22 cellular contexts compared by ENCODE assay signal in genomic region chr12:8904665-8905064, GRCh38. TPM values are rescaled to one million over a fixed set of nuclear protein-coding genes. Genes with fewer than 3 reads are reported as not detected.
DNase-seq lines count a peak whose midpoint lies in the region; ATAC-seq and TF ChIP-seq lines count a peak whose summit lies in the region.
"Had no signal": no experiment of that assay in that cellular context is flagged by ENCODE, and none has a peak within 500 bp of the region (broad histone marks: within the 10 kb centered on the region; RNA-seq: fewer than 3 reads in every experiment).

No MANE protein-coding gene starts in this region.

- no peak for TF ChIP-seq CTCF in heart left ventricle (IDR thresholded peaks at IDR 0.05)
- no peak for TF ChIP-seq CTCF in mesothelial cell of epicardium (IDR thresholded peaks at IDR 0.05; ENCODE audit: unreplicated experiment)

- intact Hi-C loops in heart left ventricle (cut with DNase I) = loop anchor here in 1 of 10 donors (5.0 kb wide), 1 partner anchor 212 kb away; no protein-coding TSS in a partner anchor

- H3K36me3 ChIP-seq in Karpas-422 (ENCODE audit: insufficient read depth, low read length) = no peaks in the 10 kb centered on the region
- H3K36me3 ChIP-seq in heart left ventricle = no peaks in the 10 kb centered on the region
- H3K36me3 ChIP-seq: Peyer's patch had no signal

- peak; percentile 52 for DNase-seq in NOMO-1 treated with DMSO at 0.1 percent for 48 hours (lab: John Stamatoyannopoulos, UW; ENCODE audit: unreplicated experiment)
- no peak for DNase-seq in NOMO-1 treated with dmso at 0.1 percent for 144 hours (lab: John Stamatoyannopoulos, UW; ENCODE audit: unreplicated experiment)
- no peak for DNase-seq in Karpas-422
- DNase-seq in heart left ventricle = no peak
- no peak for DNase-seq in mesothelial cell of epicardium (ENCODE audit: low spot score in 2 of 2, unreplicated experiment in 2 of 2)
- DNase-seq in SKM-1 (lab: John Stamatoyannopoulos, UW; ENCODE audit: unreplicated experiment) = no peak
- DNase-seq in amygdala (lab: John Stamatoyannopoulos, UW) = no peak
- DNase-seq: AML-193; Caco-2; CD4-positive, alpha-beta T cell; GF-D8; GOT3; KG1; MV-4-11; NCI-H1417 treated with DMSO at 0.1 percent for 48 hours; NCI-H187 treated with DMSO at 0.1 percent for 48 hours; Peyer's patch had no signal

- TF ChIP-seq POLR2A in heart left ventricle (IDR thresholded peaks at IDR 0.05) = no peak

- no peaks in the 10 kb centered on the region for H3K79me2 ChIP-seq in Karpas-422 (ENCODE audit: low read length)

- no peak overlapping the region for H3K4me3 ChIP-seq in Karpas-422 (ENCODE audit: low read length)
- H3K4me3 ChIP-seq in heart left ventricle = peak overlapping the region in 1 of 12 donors; percentile 8
- H3K4me3 ChIP-seq: GM12878, Peyer's patch, SK-N-MC had no signal

- H3K27me3 ChIP-seq in Karpas-422 (ENCODE audit: low read length) (no peaks in the 10 kb centered on the region), heart left ventricle (no peaks in the 10 kb centered on the region)
- H3K27me3 ChIP-seq: Peyer's patch had no signal

- H3K4me3 Mint-ChIP-seq in mesothelial cell of epicardium = no peak overlapping the region
- H3K4me3 Mint-ChIP-seq: CD4-positive, alpha-beta T cell had no signal

- H3K27ac ChIP-seq in Karpas-422 (ENCODE audit: low read length) = no peak overlapping the region
- peak overlapping the region in 9 of 12 donors; percentile 5 to 75 (median 53) for H3K27ac ChIP-seq in heart left ventricle
- H3K27ac ChIP-seq: 22Rv1, Peyer's patch, SK-N-MC had no signal

- H3K4me1 ChIP-seq in Karpas-422 (ENCODE audit: low read length) = peaks cover 30% of the 10 kb centered on the region
- peaks cover 0 to 14% (median 0%) of the 10 kb centered on the region in 12 donors for H3K4me1 ChIP-seq in heart left ventricle
- H3K4me1 ChIP-seq: Caco-2, Peyer's patch had no signal

- H3K9me2 ChIP-seq in Karpas-422 (replicated peaks; ENCODE audit: insufficient read depth, low read length) = no peaks in the 10 kb centered on the region

- no peak overlapping the region for H3K9ac ChIP-seq in Karpas-422 (ENCODE audit: low read length)

- no peak overlapping the region for H2AFZ ChIP-seq in Karpas-422 (ENCODE audit: low read length)

- H4K20me1 ChIP-seq in Karpas-422 (ENCODE audit: insufficient read depth, low read depth, low read length) = no peaks in the 10 kb centered on the region

- H3K27me3 Mint-ChIP-seq in mesothelial cell of epicardium (ENCODE audit: low read depth) = no peaks in the 10 kb centered on the region
- H3K27me3 Mint-ChIP-seq: CD4-positive, alpha-beta T cell had no signal

- H3K36me3 Mint-ChIP-seq in mesothelial cell of epicardium = peaks cover 1% of the 10 kb centered on the region

- ATAC-seq in heart left ventricle = peak; percentile 28 to 86 (median 62)
- ATAC-seq in GM18498 (IDR thresholded peaks at IDR 0.05; ENCODE audit: unreplicated experiment) = no peak
- ATAC-seq: GM12878, HepG2 had no signal

- no peaks in the 10 kb centered on the region for H3K9me3 Mint-ChIP-seq in mesothelial cell of epicardium
- H3K9me3 Mint-ChIP-seq: CD4-positive, alpha-beta T cell had no signal

- H3K9me3 ChIP-seq in Karpas-422 (ENCODE audit: low read length) (no peaks in the 10 kb centered on the region), heart left ventricle (no peaks in the 10 kb centered on the region)
- H3K9me3 ChIP-seq: Caco-2, Peyer's patch had no signal

- peaks cover 13% of the 10 kb centered on the region for H3K4me1 Mint-ChIP-seq in mesothelial cell of epicardium

- peak overlapping the region; percentile 76 for H3K27ac Mint-ChIP-seq in mesothelial cell of epicardium
- H3K27ac Mint-ChIP-seq: CD4-positive, alpha-beta T cell had no signal

- H3K4me2 ChIP-seq in Karpas-422 (ENCODE audit: low read depth, low read length, poor library complexity, severe bottlenecking) = peak overlapping the region; percentile 12

RNA-seq across cellular contexts. Expression of gene PHC1, which starts 9.6 kb away (rescaled TPM):
- 26.2 and 84.0 TPM in 2 replicates for total RNA-seq in Karpas-422 (2014; rRNA removed; shearing (Covaris generic); ENCODE audit: low replicate concordance)
- 10 to 100 TPM; 21.8 to 38.2 (median 24.7) TPM for total RNA-seq in heart left ventricle
- polyA plus RNA-seq in heart left ventricle = 10 to 100 TPM; 14.1 to 25.4 TPM
- 115 to 119 TPM (median 117 TPM) in 3 replicates for total RNA-seq in mesothelial cell of epicardium

RNA-seq across cellular contexts. Expression of gene M6PR, which starts 44.8 kb away (rescaled TPM):
- 271 and 300 TPM in 2 replicates for total RNA-seq in Karpas-422 (2014; rRNA removed; shearing (Covaris generic); ENCODE audit: low replicate concordance)
- total RNA-seq in heart left ventricle = 100 to 1,000 TPM in 6 of 9 donors, 10 to 100 TPM in 3; 66.7 to 150 (median 102) TPM
- 10 to 100 TPM; 58.7 to 98.6 TPM for polyA plus RNA-seq in heart left ventricle
- 117 to 118 TPM (median 117 TPM) in 3 replicates for total RNA-seq in mesothelial cell of epicardium
